ENCODE assay signal across 28 cellular contexts in genomic region chr17:63792055-63792729, GRCh38.
"Had no signal": no experiment of that assay in that cellular context is flagged by ENCODE, and none has a peak within 500 bp of the region (broad histone marks: within the 10 kb centered on the region; RNA-seq: fewer than 3 reads in every experiment).

No MANE protein-coding gene starts in this region.

- ATAC-seq: activated CD4-positive, alpha-beta T cell treated with anti-CD3 and anti-CD28 coated beads for 36 hours; activated T-cell treated with anti-CD3 and anti-CD28 coated beads, Interleukin-2, amount 50 U/mL, for 4 hours; naive thymus-derived CD8-positive, alpha-beta T cell; pancreas; sciatic nerve had no signal

- H3K4me1 Mint-ChIP-seq: neural crest cell had no signal

- H3K9me3 Mint-ChIP-seq: activated naive CD8-positive, alpha-beta T cell treated with anti-CD3 and anti-CD28 coated beads, Interleukin-2, amount 10 ng/mL, durations not matched to agents 7 days and 5 days; activated T-cell treated with anti-CD3 and anti-CD28 coated beads, Interleukin-2, amount 50 U/mL, for 4 hours; activated T-helper 2 cell treated with anti-CD3 and anti-CD28 coated beads, Interferon-gamma antibody, Interleukin-2, Interleukin-4, amounts not matched to agents 10 μg/mL and 5 μg/mL and 100 μg/mL, durations not matched to agents 14 hours and 24 hours and 36 hours; naive thymus-derived CD8-positive, alpha-beta T cell; neural crest cell; stimulated activated naive CD8-positive, alpha-beta T cell treated with anti-CD3 and anti-CD28 coated beads, Interleukin-15, Interleukin-2, amounts not matched to agents 100 ng/mL and 50 ng/mL, for 24 hours; T-helper 2 cell treated with Interferon-gamma antibody and Interleukin-4, amounts not matched to agents 5 μg/mL and 100 μg/mL, for 36 hours; type B pancreatic cell had no signal

- H3K27me3 Mint-ChIP-seq: activated CD4-positive, alpha-beta T cell treated with anti-CD3 and anti-CD28 coated beads for 36 hours; activated naive CD8-positive, alpha-beta T cell treated with anti-CD3 and anti-CD28 coated beads, Interleukin-2, amount 10 ng/mL, durations not matched to agents 7 days and 5 days; naive thymus-derived CD8-positive, alpha-beta T cell; stimulated activated naive CD8-positive, alpha-beta T cell treated with anti-CD3 and anti-CD28 coated beads, Interleukin-15, Interleukin-2, amounts not matched to agents 100 ng/mL and 50 ng/mL, for 24 hours; type B pancreatic cell had no signal

- H3K4me3 ChIP-seq: ascending aorta, esophagus squamous epithelium, left ventricle myocardium inferior, pancreas, prostate gland, skin epidermis, vagina had no signal

- H3K4me3 Mint-ChIP-seq: activated CD4-positive, alpha-beta T cell treated with anti-CD3 and anti-CD28 coated beads for 36 hours; activated naive CD8-positive, alpha-beta T cell treated with anti-CD3 and anti-CD28 coated beads, Interleukin-2, amount 10 ng/mL, durations not matched to agents 7 days and 5 days; activated T-cell treated with anti-CD3 and anti-CD28 coated beads, Interleukin-2, amount 50 U/mL, for 4 hours; naive thymus-derived CD8-positive, alpha-beta T cell; neural crest cell; stimulated activated naive CD8-positive, alpha-beta T cell treated with anti-CD3 and anti-CD28 coated beads, Interleukin-15, Interleukin-2, amounts not matched to agents 100 ng/mL and 50 ng/mL, for 24 hours; T-helper 2 cell treated with Interferon-gamma antibody and Interleukin-4, amounts not matched to agents 5 μg/mL and 100 μg/mL, for 36 hours; type B pancreatic cell had no signal

- H3K27ac Mint-ChIP-seq: activated CD4-positive, alpha-beta T cell treated with anti-CD3 and anti-CD28 coated beads for 36 hours; activated naive CD8-positive, alpha-beta T cell treated with anti-CD3 and anti-CD28 coated beads, Interleukin-2, amount 10 ng/mL, durations not matched to agents 7 days and 5 days; activated T-helper 2 cell treated with anti-CD3 and anti-CD28 coated beads, Interferon-gamma antibody, Interleukin-2, Interleukin-4, amounts not matched to agents 10 μg/mL and 5 μg/mL and 100 μg/mL, durations not matched to agents 14 hours and 24 hours and 36 hours; T-helper 2 cell treated with Interferon-gamma antibody and Interleukin-4, amounts not matched to agents 5 μg/mL and 100 μg/mL, for 36 hours; type B pancreatic cell had no signal

- H3K27ac ChIP-seq: ascending aorta, brain microvascular endothelial cell, esophagus squamous epithelium, left ventricle myocardium inferior, pancreas, prostate gland, skin epidermis, vagina had no signal

- H3K4me1 ChIP-seq: ascending aorta, left ventricle myocardium inferior, pancreas, prostate gland, vagina had no signal

- H3K27me3 ChIP-seq: ascending aorta, brain microvascular endothelial cell, esophagus squamous epithelium, pancreas, vagina had no signal

- DNase-seq: activated CD4-positive, alpha-beta T cell treated with anti-CD3 and anti-CD28 coated beads for 36 hours; activated CD4-positive, CD25-positive, alpha-beta regulatory T cell; activated CD8-positive, alpha-beta memory T cell treated with anti-CD3 and anti-CD28 coated beads for 24 hours; activated naive CD8-positive, alpha-beta T cell treated with anti-CD3 and anti-CD28 coated beads, Interleukin-2, amount 10 ng/mL, durations not matched to agents 7 days and 5 days; activated T-cell treated with anti-CD3 and anti-CD28 coated beads, Interleukin-2, amount 50 U/mL, for 4 hours; brain microvascular endothelial cell; central memory CD4-positive, alpha-beta T cell; esophagus squamous epithelium; glutamatergic neuron; left ventricle myocardium inferior; midbrain; naive thymus-derived CD8-positive, alpha-beta T cell; nucleus accumbens; pancreas; retina; stimulated activated CD4-positive, alpha-beta T cell treated with anti-CD3 and anti-CD28 coated beads, Interleukin-12 subunit alpha, Interleukin-12 subunit beta, amount 100 ng/mL, for 4 hours; stimulated activated CD4-positive, alpha-beta T cell treated with anti-CD3 and anti-CD28 coated beads, Interleukin-4, amount 100 ng/mL, for 1 hour; substantia nigra had no signal

- H3K9me3 ChIP-seq: ascending aorta, esophagus squamous epithelium, left ventricle myocardium inferior, pancreas, prostate gland, vagina had no signal
